In genomic region chr3:52001443-52001974, GRCh38 we compare ENCODE assay signal across 8 cellular contexts. TPM values are rescaled to one million over a fixed set of nuclear protein-coding genes. Genes with fewer than 3 reads are reported as not detected.
DNase-seq lines count a peak whose midpoint lies in the region; ATAC-seq and TF ChIP-seq lines count a peak whose summit lies in the region.

No MANE protein-coding gene starts in this region.

- H3K9me3 ChIP-seq in DND-41 (ENCODE audit: insufficient read depth, low read length, severe bottlenecking) = no peaks in the 10 kb centered on the region
- no peaks in the 10 kb centered on the region for H3K9me3 ChIP-seq in MM.1S (replicated peaks; ENCODE audit: insufficient read depth, low read length)
- no peaks in the 10 kb centered on the region for H3K9me3 ChIP-seq in left ventricle myocardium inferior (replicated peaks)

- intact Hi-C loops in left ventricle myocardium inferior (cut with micrococcal nuclease) (loop anchor here (5.0 to 10.0 kb wide), 2 partner anchors 53 to 141 kb away; partner anchors contain the start of gene DUSP7), sciatic nerve (cut with DNase I) (loop anchor here (2.0 to 5.0 kb wide), 3 partner anchors 51 to 341 kb away; no protein-coding TSS in a partner anchor)

- TF ChIP-seq CTCF in DND-41 (IDR thresholded peaks at IDR 0.05; ENCODE audit: borderline replicate concordance, extremely low read depth, low read length, poor library complexity, severe bottlenecking) (peak; percentile 99), MM.1S (IDR thresholded peaks at IDR 0.05; ENCODE audit: low read length) (peak; percentile 99), left ventricle myocardium inferior (IDR thresholded peaks at IDR 0.05; ENCODE audit: borderline replicate concordance) (peak; percentile 91)

- H4K20me1 ChIP-seq in DND-41 (ENCODE audit: insufficient read depth, low read length) (no peaks in the 10 kb centered on the region), MM.1S (ENCODE audit: insufficient read depth, low read length) (no peaks in the 10 kb centered on the region)

- no peak overlapping the region for H3K9ac ChIP-seq in DND-41 (ENCODE audit: low read depth, low read length)
- H3K9ac ChIP-seq in MM.1S (ENCODE audit: low read length) = no peak overlapping the region

- peak; percentile 88 for DNase-seq in DND-41
- DNase-seq in MM.1S = peak; percentile 78
- DNase-seq in SW 1271 (lab: John Stamatoyannopoulos, UW) = peak; percentile 4 to 47
- DNase-seq in activated naive CD8-positive, alpha-beta T cell treated with anti-CD3 and anti-CD28 coated beads, Interleukin-2, amount 50 U/mL, for 16 hours (ENCODE audit: low read depth, low spot score) = peak; percentile 87
- peak; percentile 77 for DNase-seq in left ventricle myocardium inferior
- DNase-seq in sciatic nerve (ENCODE audit: low spot score) = peak; percentile 85
- DNase-seq in cortex of kidney (lab: John Stamatoyannopoulos, UW) = no peak

- no peak overlapping the region for H3K4me3 ChIP-seq in DND-41 (ENCODE audit: low read depth in 1 of 2, low read length in 2 of 2)
- H3K4me3 ChIP-seq in MM.1S (ENCODE audit: low read length) = no peak overlapping the region; the same call in 1 of the 2 replicates
- no peak overlapping the region for H3K4me3 ChIP-seq in left ventricle myocardium inferior

- H3F3A ChIP-seq in MM.1S (ENCODE audit: insufficient read depth, low read length) = no peaks in the 10 kb centered on the region

- H3K27me3 ChIP-seq in DND-41 (ENCODE audit: insufficient read depth, low read length, poor library complexity) = no peaks in the 10 kb centered on the region
- H3K27me3 ChIP-seq in MM.1S (replicated peaks; ENCODE audit: insufficient read depth, low read length) = peaks cover 12% of the 10 kb centered on the region; the same call in 1 of the 2 replicates
- H3K27me3 ChIP-seq in left ventricle myocardium inferior (ENCODE audit: low read depth) = no peaks in the 10 kb centered on the region

- no peak overlapping the region for H3K27ac ChIP-seq in DND-41 (ENCODE audit: low read length)
- no peak overlapping the region for H3K27ac ChIP-seq in MM.1S (ENCODE audit: low read length)
- H3K27ac ChIP-seq in left ventricle myocardium inferior (replicated peaks) = no peak overlapping the region

- no peaks in the 10 kb centered on the region for H3K9me2 ChIP-seq in MM.1S (replicated peaks; ENCODE audit: insufficient read depth, low read length)

- H3K4me1 ChIP-seq in DND-41 (ENCODE audit: insufficient read depth, low read length) (peaks cover 21% of the 10 kb centered on the region), MM.1S (ENCODE audit: low read length) (no peaks in the 10 kb centered on the region), left ventricle myocardium inferior (peaks cover 35% of the 10 kb centered on the region)

- peak overlapping the region; percentile 53; the same call in 1 of the 2 replicates for H2AFZ ChIP-seq in DND-41 (ENCODE audit: low read depth, low read length)
- H2AFZ ChIP-seq in MM.1S (ENCODE audit: low read length) = peak overlapping the region; percentile 40

- no peaks in the 10 kb centered on the region for H3K36me3 ChIP-seq in DND-41 (ENCODE audit: insufficient read depth, low read length)
- H3K36me3 ChIP-seq in MM.1S (replicated peaks; ENCODE audit: insufficient read depth, low read length) = no peaks in the 10 kb centered on the region
- no peaks in the 10 kb centered on the region for H3K36me3 ChIP-seq in left ventricle myocardium inferior

- peak; percentile 97 for ATAC-seq in DND-41 (ENCODE audit: insufficient read depth, low read depth)
- peak; percentile 75 for ATAC-seq in GM21825 (IDR thresholded peaks at IDR 0.05; ENCODE audit: unreplicated experiment)
- peak; percentile 80 for ATAC-seq in sciatic nerve

- H3K4me2 ChIP-seq in DND-41 (ENCODE audit: insufficient read depth, low read length) (peak overlapping the region; percentile 35; the same call in 1 of the 2 replicates), MM.1S (ENCODE audit: low read depth, low read length) (peak overlapping the region; percentile 59)

- H3K79me2 ChIP-seq in DND-41 (ENCODE audit: insufficient read depth, low read length) (no peaks in the 10 kb centered on the region), MM.1S (ENCODE audit: low read length) (no peaks in the 10 kb centered on the region)

RNA-seq across cellular contexts. Expression of gene RPL29, which starts 5.8 kb away (rescaled TPM):
- total RNA-seq in left ventricle myocardium inferior = 621 TPM
- total RNA-seq in sciatic nerve = 753 TPM

RNA-seq across cellular contexts. Expression of gene ACY1, which starts 18.2 kb away (rescaled TPM):
- total RNA-seq in left ventricle myocardium inferior (20.2 TPM), sciatic nerve (21.9 TPM)

RNA-seq across cellular contexts. Expression of gene ABHD14A, which starts 26.6 kb away (rescaled TPM):
- total RNA-seq in left ventricle myocardium inferior (25.8 TPM), sciatic nerve (15.9 TPM)

RNA-seq across cellular contexts. Expression of gene ABHD14B, which starts 27.7 kb away (rescaled TPM):
- 14.6 TPM for total RNA-seq in left ventricle myocardium inferior
- total RNA-seq in sciatic nerve = 42.3 TPM

RNA-seq across cellular contexts. Expression of gene PCBP4, which starts 34.3 kb away (rescaled TPM):
- total RNA-seq in left ventricle myocardium inferior (73.0 TPM), sciatic nerve (145 TPM)
